30 cellular contexts compared by ENCODE assay signal in the genomic region with DNA sequence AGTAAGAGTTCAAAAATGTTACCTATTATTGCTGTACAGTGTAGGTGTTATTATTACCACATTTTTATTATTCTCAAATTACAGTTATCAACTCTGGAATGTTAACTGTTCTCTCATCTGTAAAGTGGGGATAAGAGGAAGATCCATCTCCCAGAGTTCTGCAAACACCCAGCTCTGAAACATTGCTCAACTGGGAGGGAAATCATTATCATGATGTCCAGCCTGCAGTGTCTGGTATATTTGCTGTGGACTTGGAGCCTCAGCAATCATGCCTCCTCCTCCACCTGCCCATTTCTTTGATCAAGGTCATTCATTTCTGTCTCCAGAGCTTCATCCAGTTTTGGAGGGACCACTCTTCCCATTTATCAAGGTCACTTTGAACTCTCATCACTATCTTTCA. TPM values are rescaled to one million over a fixed set of nuclear protein-coding genes. Genes with fewer than 3 reads are reported as not detected.
"Had no signal": no experiment of that assay in that cellular context is flagged by ENCODE, and none has a peak within 500 bp of the region (broad histone marks: within the 10 kb centered on the region; RNA-seq: fewer than 3 reads in every experiment).

No MANE protein-coding gene starts in this region.

- H3K27me3 ChIP-seq: stomach, testis, thyroid gland, tibial artery, tibial nerve, transverse colon, upper lobe of left lung, upper lobe of right lung, uterus, vagina had no signal

- FAIRE-seq: urothelium cell line had no signal

- H3K4me3 ChIP-seq: stomach, suprapubic skin, testis, thoracic aorta, thyroid gland, tibial artery, tibial nerve, transverse colon, upper lobe of left lung, upper lobe of right lung, uterus, vagina had no signal

- H3K9me3 ChIP-seq: stomach, suprapubic skin, testis, thoracic aorta, thyroid gland, tibial artery, tibial nerve, transverse colon, upper lobe of left lung, upper lobe of right lung, uterus, vagina had no signal

- H3K36me3 ChIP-seq: stomach, suprapubic skin, thoracic aorta, thyroid gland, tibial artery, tibial nerve, transverse colon, upper lobe of left lung, upper lobe of right lung, uterus, vagina had no signal

- DNase-seq: stimulated activated CD4-positive, alpha-beta T cell treated with anti-CD3 and anti-CD28 coated beads, Interleukin-2, amount 100 ng/mL, for 48 hours; stimulated activated CD4-positive, alpha-beta T cell treated with anti-CD3 and anti-CD28 coated beads, Interleukin-4, amount 100 ng/mL, for 1 hour; stimulated activated CD4-positive, alpha-beta T cell treated with anti-CD3 and anti-CD28 coated beads, Interleukin-4, amount 100 ng/mL, for 24 hours; stimulated activated CD4-positive, alpha-beta T cell treated with anti-CD3 and anti-CD28 coated beads, Interleukin-4, amount 100 ng/mL, for 4 hours; stimulated activated CD8-positive, alpha-beta memory T cell treated with anti-CD3 and anti-CD28 coated beads, Interleukin-4, amount 100 ng/mL, for 48 hours; stimulated activated naive B cell treated with anti-CD40 and anti-IgM and Interleukin-4, amounts not matched to agents 10 μg/mL and 1 μg/mL and 100 μg/mL, for 72 hours; stimulated activated naive CD4-positive, alpha-beta T cell; stimulated activated naive CD4-positive, alpha-beta T cell treated with Interleukin-2 at 50 U/mL for 16 hours; stimulated activated naive CD8-positive, alpha-beta T cell treated with anti-CD3 and anti-CD28 coated beads, Interleukin-15, amount 100 ng/mL, for 72 hours; stimulated activated naive CD8-positive, alpha-beta T cell treated with anti-CD3 and anti-CD28 coated beads, Interleukin-15, Interleukin-2, amounts not matched to agents 100 U/mL and 50 U/mL, for 24 hours; stomach; substantia nigra; testis; thyroid gland; tibial artery; transverse colon; trophoblast cell; upper lobe of left lung; upper lobe of right lung; uterus had no signal

- H3K27ac ChIP-seq: stomach, suprapubic skin, testis, thoracic aorta, thyroid gland, tibial artery, tibial nerve, transverse colon, upper lobe of left lung, upper lobe of right lung, uterus, vagina had no signal

- ATAC-seq: stimulated activated effector memory CD8-positive, alpha-beta T cell treated with anti-CD3 and anti-CD28 coated beads, Interleukin-12 subunit alpha, Interleukin-12 subunit beta, amount 100 ng/mL, for 72 hours; stimulated activated memory B cell treated with anti-CD40 and anti-IgM and Interleukin-4, amounts not matched to agents 10 μg/mL and 1 μg/mL and 100 μg/mL, for 72 hours; stimulated activated naive B cell treated with anti-CD40 and anti-IgM and Interleukin-4, amounts not matched to agents 10 μg/mL and 1 μg/mL and 100 μg/mL, for 72 hours; stimulated activated naive CD8-positive, alpha-beta T cell treated with anti-CD3 and anti-CD28 coated beads, Interleukin-15, amount 100 ng/mL, for 72 hours; stimulated activated naive CD8-positive, alpha-beta T cell treated with anti-CD3 and anti-CD28 coated beads, Interleukin-15, Interleukin-2, amounts not matched to agents 100 U/mL and 50 U/mL, for 24 hours; upper lobe of right lung had no signal

- H3K4me1 ChIP-seq: suprapubic skin, testis, tibial artery, tibial nerve, transverse colon, upper lobe of left lung, upper lobe of right lung, uterus, vagina had no signal

RNA-seq across cellular contexts. Expression of gene C8A, which starts 39.4 kb away (rescaled TPM):
- total RNA-seq: stomach, subcutaneous adipose tissue, temporal lobe, testis, thoracic aorta, thyroid gland, tibial nerve, transverse colon, upper lobe of right lung, urinary bladder, uterus, vagina had no signal
